ENCODE assay signal across 1 cellular context in the genomic region with DNA sequence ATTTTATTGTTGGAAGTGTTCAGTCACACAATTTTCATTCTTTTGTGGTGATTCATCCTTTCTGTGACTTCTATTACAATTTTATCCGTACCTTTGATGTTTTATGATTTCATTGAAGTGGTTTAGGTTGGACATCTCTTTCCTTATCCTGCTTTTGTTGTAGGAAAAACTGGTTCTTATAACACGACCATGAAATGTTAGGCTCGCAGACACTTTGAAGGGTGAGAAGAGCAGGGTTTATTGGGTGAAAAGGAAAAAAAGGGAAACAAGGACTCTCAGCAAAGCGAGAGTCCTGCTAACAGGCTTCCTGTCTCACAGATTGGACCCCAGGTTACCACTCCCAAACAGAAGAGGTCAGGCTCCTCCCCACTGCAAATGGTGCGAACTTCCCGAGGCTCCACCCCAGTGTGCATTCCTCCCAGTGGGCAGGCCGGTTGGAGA.
TF ChIP-seq lines count a peak whose summit lies in the region.

No MANE protein-coding gene starts in this region.

TF ChIP-seq in WTC11, 78 proteins besides CTCF, POLR2A, EP300 and RAD21 (continued from another document):
- TF ChIP-seq, protein P1, sequence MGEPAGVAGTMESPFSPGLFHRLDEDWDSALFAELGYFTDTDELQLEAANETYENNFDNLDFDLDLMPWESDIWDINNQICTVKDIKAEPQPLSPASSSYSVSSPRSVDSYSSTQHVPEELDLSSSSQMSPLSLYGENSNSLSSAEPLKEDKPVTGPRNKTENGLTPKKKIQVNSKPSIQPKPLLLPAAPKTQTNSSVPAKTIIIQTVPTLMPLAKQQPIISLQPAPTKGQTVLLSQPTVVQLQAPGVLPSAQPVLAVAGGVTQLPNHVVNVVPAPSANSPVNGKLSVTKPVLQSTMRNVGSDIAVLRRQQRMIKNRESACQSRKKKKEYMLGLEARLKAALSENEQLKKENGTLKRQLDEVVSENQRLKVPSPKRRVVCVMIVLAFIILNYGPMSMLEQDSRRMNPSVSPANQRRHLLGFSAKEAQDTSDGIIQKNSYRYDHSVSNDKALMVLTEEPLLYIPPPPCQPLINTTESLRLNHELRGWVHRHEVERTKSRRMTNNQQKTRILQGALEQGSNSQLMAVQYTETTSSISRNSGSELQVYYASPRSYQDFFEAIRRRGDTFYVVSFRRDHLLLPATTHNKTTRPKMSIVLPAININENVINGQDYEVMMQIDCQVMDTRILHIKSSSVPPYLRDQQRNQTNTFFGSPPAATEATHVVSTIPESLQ (CRISPR knock-in tag; IDR thresholded peaks at IDR 0.05) = no peak
- TF ChIP-seq CREB1 (CRISPR knock-in tag; IDR thresholded peaks at IDR 0.05) (no peak), ZNF423 (CRISPR knock-in tag; IDR thresholded peaks at IDR 0.05) (no peak), NR3C1 (CRISPR knock-in tag; conservative IDR thresholded peaks at IDR 0.05; ENCODE audit: low read depth) (no peak), ZNF121 (CRISPR knock-in tag; IDR thresholded peaks at IDR 0.05) (no peak)
- TF ChIP-seq, protein P2, sequence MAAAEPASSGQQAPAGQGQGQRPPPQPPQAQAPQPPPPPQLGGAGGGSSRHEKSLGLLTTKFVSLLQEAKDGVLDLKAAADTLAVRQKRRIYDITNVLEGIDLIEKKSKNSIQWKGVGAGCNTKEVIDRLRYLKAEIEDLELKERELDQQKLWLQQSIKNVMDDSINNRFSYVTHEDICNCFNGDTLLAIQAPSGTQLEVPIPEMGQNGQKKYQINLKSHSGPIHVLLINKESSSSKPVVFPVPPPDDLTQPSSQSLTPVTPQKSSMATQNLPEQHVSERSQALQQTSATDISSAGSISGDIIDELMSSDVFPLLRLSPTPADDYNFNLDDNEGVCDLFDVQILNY (CRISPR knock-in tag; IDR thresholded peaks at IDR 0.05) = no peak
TF ChIP-seq in WTC11: peak in this region for 0.
